12 cellular contexts compared by ENCODE assay signal in the genomic region with DNA sequence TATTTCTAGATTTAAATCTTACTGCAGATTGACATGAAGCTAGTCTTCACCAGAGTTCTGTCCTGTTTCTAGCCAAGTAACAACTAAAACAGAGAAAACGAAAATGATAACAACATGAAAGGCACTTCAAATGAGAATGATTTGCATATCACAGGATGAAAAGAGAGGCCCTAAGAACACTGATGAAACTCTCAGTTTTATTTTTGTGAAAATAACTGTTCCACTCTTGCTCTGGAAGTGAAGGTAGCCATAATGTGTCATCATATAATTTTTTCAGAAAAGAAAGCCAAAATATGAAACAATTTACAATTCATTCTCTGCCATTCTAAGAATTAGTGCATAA.
DNase-seq lines count a peak whose midpoint lies in the region; ATAC-seq, FAIRE-seq and TF ChIP-seq lines count a peak whose summit lies in the region.
"Had no signal": no experiment of that assay in that cellular context is flagged by ENCODE, and none has a peak within 500 bp of the region (broad histone marks: within the 10 kb centered on the region; RNA-seq: fewer than 3 reads in every experiment).

No MANE protein-coding gene starts in this region.

- intact Hi-C loops in HepG2 (cut with micrococcal nuclease; ENCODE audit: unreplicated experiment) = no loop called here

- no peak overlapping the region for H3K4me2 ChIP-seq in HepG2 (ENCODE audit: low read depth, low read length)

- no peak for FAIRE-seq in HepG2 (lab: Jason Lieb, UNC)

- H3K79me2 ChIP-seq in HepG2 (ENCODE audit: insufficient read depth, low read length) = no peaks in the 10 kb centered on the region

- BruUV-seq in HepG2 (replicated peaks; lab: Mats Ljungman, UMichigan) = no TSS peak

- no peak for DNase-seq in HepG2 (ENCODE audit: low spot score)
- no peak for DNase-seq in brain microvascular endothelial cell
- DNase-seq in NCI-H510A (lab: John Stamatoyannopoulos, UW) = no peak
- no peak for DNase-seq in SIG-M5 treated with dmso at 0.1 percent for 504 hours (lab: John Stamatoyannopoulos, UW; ENCODE audit: unreplicated experiment)
- DNase-seq: heart right ventricle, mesendoderm, NCI-H526 treated with DMSO at 0.1 percent for 48 hours, T-helper 17 cell had no signal

- H3K36me3 ChIP-seq in liver (ENCODE audit: control insufficient read depth in 4 of 4, insufficient read depth in 3 of 4, low read depth in 1 of 4, low read length in 3 of 4) (peaks cover 0 to 7% (median 2%) of the 10 kb centered on the region in 4 donors), HepG2 (replicated peaks in 1 of 2; ENCODE audit: control insufficient read depth in 1 of 2, insufficient read depth in 2 of 2, low read length in 2 of 2) (no peaks in the 10 kb centered on the region), brain microvascular endothelial cell (replicated peaks) (no peaks in the 10 kb centered on the region)

- CTCF ChIA-PET in HepG2 (lab: Yijun Ruan, JAX; ENCODE audit: low intra/inter-chr PET ratio, low total read pairs) = no interaction called here

- TF ChIP-seq EP300 in HepG2 (IDR thresholded peaks at IDR 0.05; ENCODE audit: low read depth in 2 of 2, low read length in 2 of 2) (no peak), HepG2 (CRISPR knock-in tag; IDR thresholded peaks at IDR 0.05; ENCODE audit: borderline replicate concordance) (no peak)

- H3K9ac ChIP-seq in liver (ENCODE audit: low read depth in 1 of 2, low read length in 2 of 2) (peak overlapping the region in 1 of 2 donors; percentile 41), HepG2 (ENCODE audit: insufficient read depth, low read depth, low read length) (no peak overlapping the region)

- TF ChIP-seq RAD21 in liver (IDR thresholded peaks at IDR 0.05) (no peak), HepG2 (CRISPR knock-in tag; IDR thresholded peaks at IDR 0.05) (no peak)

- no peak overlapping the region for H2AFZ ChIP-seq in HepG2 (ENCODE audit: low read length)

- POLR2A ChIA-PET in HepG2 (lab: Yijun Ruan, JAX) = no interaction called here

- H3K27me3 ChIP-seq in liver (ENCODE audit: control insufficient read depth in 4 of 4, insufficient read depth in 4 of 4, low read length in 3 of 4) = no peaks in the 10 kb centered on the region
- H3K27me3 ChIP-seq in HepG2 (ENCODE audit: control insufficient read depth in 1 of 2, insufficient read depth in 2 of 2, low read length in 2 of 2) = peaks cover 0 to 4% of the 10 kb centered on the region in 2 experiments; a peak in 1 of 5 replicates
- no peaks in the 10 kb centered on the region for H3K27me3 ChIP-seq in brain microvascular endothelial cell (replicated peaks)
- H3K27me3 ChIP-seq: heart right ventricle had no signal

- H4K20me1 ChIP-seq in HepG2 (ENCODE audit: insufficient read depth, low read length) = no peaks in the 10 kb centered on the region

- H3K4me1 ChIP-seq in liver (ENCODE audit: control insufficient read depth in 4 of 4, insufficient read depth in 4 of 4, low read length in 3 of 4) (peaks cover 6 to 33% (median 20%) of the 10 kb centered on the region in 4 donors), HepG2 (ENCODE audit: insufficient read depth, low read length) (peaks cover 30% of the 10 kb centered on the region)

- in situ Hi-C loops in HepG2 (cut with HindIII; ENCODE audit: extremely low pct_ligation_motif_present, low pct_unique_long_range_greater_than_20kb) = no loop called here
- in situ Hi-C loops in brain microvascular endothelial cell (cut with HindIII; ENCODE audit: low pct_ligation_motif_present, low sequenced_read_pairs) = no loop called here

- H3K9me3 ChIP-seq in liver (ENCODE audit: control insufficient read depth in 4 of 4, low read length in 3 of 4) = no peaks in the 10 kb centered on the region
- peaks cover 2% of the 10 kb centered on the region; the same call in 1 of the 2 replicates for H3K9me3 ChIP-seq in HepG2 (ENCODE audit: low read length)

- TF ChIP-seq POLR2A in HepG2 (IDR thresholded peaks at IDR 0.05; ENCODE audit: insufficient read depth in 1 of 2, low read depth in 2 of 2, low read length in 2 of 2) = no peak

- no peak for TF ChIP-seq CTCF in liver (IDR thresholded peaks at IDR 0.05; ENCODE audit: low read depth, low read length, missing input control)
- TF ChIP-seq CTCF in HepG2 (CRISPR knock-in tag; IDR thresholded peaks at IDR 0.05) = no peak
- TF ChIP-seq CTCF in brain microvascular endothelial cell (IDR thresholded peaks at IDR 0.05; ENCODE audit: low read depth, low read length, missing control alignments) = no peak

- H3K4me3 ChIP-seq in liver (ENCODE audit: low read depth in 1 of 3, low read length in 3 of 3) (no peak overlapping the region), HepG2 (replicated peaks in 1 of 3; ENCODE audit: insufficient read depth in 1 of 3, low read depth in 2 of 3, low read length in 3 of 3) (no peak overlapping the region), brain microvascular endothelial cell (ENCODE audit: low read depth, low read length) (no peak overlapping the region)
- H3K4me3 ChIP-seq: heart right ventricle had no signal

- ATAC-seq in HepG2 (no peak), GM21576 (IDR thresholded peaks at IDR 0.05; ENCODE audit: unreplicated experiment) (peak; percentile 75), HG03196 (IDR thresholded peaks at IDR 0.05; ENCODE audit: unreplicated experiment) (peak; percentile 86), SK-N-SH treated with all-trans-retinoic acid at 6 μM for 48 hours (no peak)
- ATAC-seq: heart right ventricle, T-helper 17 cell had no signal

- 74% methylated on average over 1 of the region's 1 CpG for WGBS in liver
- 2% methylated on average over 1 of the region's 1 CpG for WGBS in HepG2 (ENCODE audit: low lambda C conversion rate)

- H3K27ac ChIP-seq in liver (ENCODE audit: low read depth in 1 of 2, low read length in 2 of 2) (peak overlapping the region; percentile 81 to 95), HepG2 (ENCODE audit: extremely low read length, insufficient read depth, low read length) (no peak overlapping the region), brain microvascular endothelial cell (no peak overlapping the region)
- H3K27ac ChIP-seq: heart right ventricle had no signal

TF ChIP-seq in liver, 16 proteins besides CTCF, POLR2A, EP300 and RAD21 (continues in another document):
- no peak for TF ChIP-seq SP1 (IDR thresholded peaks at IDR 0.05)
- TF ChIP-seq YY1 (IDR thresholded peaks at IDR 0.05) = no peak
- TF ChIP-seq FOXA2 (IDR thresholded peaks at IDR 0.05) = no peak

TF ChIP-seq in HepG2, 621 proteins besides CTCF, POLR2A, EP300 and RAD21 (continues in another document):
- TF ChIP-seq TEAD3 (CRISPR knock-in tag; optimal IDR thresholded peaks at IDR 0.05; ENCODE audit: borderline replicate concordance) = no peak
- TF ChIP-seq FOXM1 (CRISPR knock-in tag; IDR thresholded peaks at IDR 0.05) = no peak
- no peak for TF ChIP-seq ZNF589 (CRISPR knock-in tag; conservative IDR thresholded peaks at IDR 0.05)
- no peak for TF ChIP-seq RFX1 (IDR thresholded peaks at IDR 0.05)

TF ChIP-seq in SK-N-SH treated with all-trans-retinoic acid at 6 μM for 48 hours, 23 proteins besides CTCF, POLR2A, EP300 and RAD21 (continues in another document):
- TF ChIP-seq GLIS3 (CRISPR knock-in tag; IDR thresholded peaks at IDR 0.05) (no peak), PPARA (CRISPR knock-in tag; IDR thresholded peaks at IDR 0.05; ENCODE audit: borderline replicate concordance) (no peak)
- TF ChIP-seq, protein P1, sequence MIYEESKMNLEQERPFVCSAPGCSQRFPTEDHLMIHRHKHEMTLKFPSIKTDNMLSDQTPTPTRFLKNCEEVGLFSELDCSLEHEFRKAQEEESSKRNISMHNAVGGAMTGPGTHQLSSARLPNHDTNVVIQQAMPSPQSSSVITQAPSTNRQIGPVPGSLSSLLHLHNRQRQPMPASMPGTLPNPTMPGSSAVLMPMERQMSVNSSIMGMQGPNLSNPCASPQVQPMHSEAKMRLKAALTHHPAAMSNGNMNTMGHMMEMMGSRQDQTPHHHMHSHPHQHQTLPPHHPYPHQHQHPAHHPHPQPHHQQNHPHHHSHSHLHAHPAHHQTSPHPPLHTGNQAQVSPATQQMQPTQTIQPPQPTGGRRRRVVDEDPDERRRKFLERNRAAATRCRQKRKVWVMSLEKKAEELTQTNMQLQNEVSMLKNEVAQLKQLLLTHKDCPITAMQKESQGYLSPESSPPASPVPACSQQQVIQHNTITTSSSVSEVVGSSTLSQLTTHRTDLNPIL (CRISPR knock-in tag; IDR thresholded peaks at IDR 0.05; ENCODE audit: low read depth) = no peak
- TF ChIP-seq, protein P2, sequence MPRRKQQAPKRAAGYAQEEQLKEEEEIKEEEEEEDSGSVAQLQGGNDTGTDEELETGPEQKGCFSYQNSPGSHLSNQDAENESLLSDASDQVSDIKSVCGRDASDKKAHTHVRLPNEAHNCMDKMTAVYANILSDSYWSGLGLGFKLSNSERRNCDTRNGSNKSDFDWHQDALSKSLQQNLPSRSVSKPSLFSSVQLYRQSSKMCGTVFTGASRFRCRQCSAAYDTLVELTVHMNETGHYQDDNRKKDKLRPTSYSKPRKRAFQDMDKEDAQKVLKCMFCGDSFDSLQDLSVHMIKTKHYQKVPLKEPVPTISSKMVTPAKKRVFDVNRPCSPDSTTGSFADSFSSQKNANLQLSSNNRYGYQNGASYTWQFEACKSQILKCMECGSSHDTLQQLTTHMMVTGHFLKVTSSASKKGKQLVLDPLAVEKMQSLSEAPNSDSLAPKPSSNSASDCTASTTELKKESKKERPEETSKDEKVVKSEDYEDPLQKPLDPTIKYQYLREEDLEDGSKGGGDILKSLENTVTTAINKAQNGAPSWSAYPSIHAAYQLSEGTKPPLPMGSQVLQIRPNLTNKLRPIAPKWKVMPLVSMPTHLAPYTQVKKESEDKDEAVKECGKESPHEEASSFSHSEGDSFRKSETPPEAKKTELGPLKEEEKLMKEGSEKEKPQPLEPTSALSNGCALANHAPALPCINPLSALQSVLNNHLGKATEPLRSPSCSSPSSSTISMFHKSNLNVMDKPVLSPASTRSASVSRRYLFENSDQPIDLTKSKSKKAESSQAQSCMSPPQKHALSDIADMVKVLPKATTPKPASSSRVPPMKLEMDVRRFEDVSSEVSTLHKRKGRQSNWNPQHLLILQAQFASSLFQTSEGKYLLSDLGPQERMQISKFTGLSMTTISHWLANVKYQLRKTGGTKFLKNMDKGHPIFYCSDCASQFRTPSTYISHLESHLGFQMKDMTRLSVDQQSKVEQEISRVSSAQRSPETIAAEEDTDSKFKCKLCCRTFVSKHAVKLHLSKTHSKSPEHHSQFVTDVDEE (CRISPR knock-in tag; IDR thresholded peaks at IDR 0.05) = no peak

Comparison
In these comparisons a context has a peak if more than half of its experiments do, and no peak if none do; other contexts are left out.
1. H3K27ac ChIP-seq: peak in liver (2 of 2); none in HepG2 (single experiment) and brain microvascular endothelial cell (single experiment).
2. ATAC-seq: peak in GM21576 (single experiment) and HG03196 (single experiment); none in HepG2 (single experiment) and SK-N-SH treated with all-trans-retinoic acid at 6 μM for 48 hours (single experiment).